Comparison of ENCODE assay signal across 13 cellular contexts in genomic region chr2:98502556-98503335, GRCh38. TPM values are rescaled to one million over a fixed set of nuclear protein-coding genes. Genes with fewer than 3 reads are reported as not detected.
DNase-seq lines count a peak whose midpoint lies in the region; ATAC-seq and TF ChIP-seq lines count a peak whose summit lies in the region.
"Had no signal": no experiment of that assay in that cellular context is flagged by ENCODE, and none has a peak within 500 bp of the region (broad histone marks: within the 10 kb centered on the region; RNA-seq: fewer than 3 reads in every experiment).

No MANE protein-coding gene starts in this region.

- no peak overlapping the region for H3K4me3 Mint-ChIP-seq in activated T-cell treated with anti-CD3 and anti-CD28 coated beads, Interleukin-2, amount 50 U/mL, for 72 hours
- H3K4me3 Mint-ChIP-seq in WTC11, result no peak overlapping the region

- H3K4me1 Mint-ChIP-seq in activated T-cell treated with anti-CD3 and anti-CD28 coated beads, Interleukin-2, amount 50 U/mL, for 72 hours (ENCODE audit: low read depth), result peaks cover 64% of the 10 kb centered on the region
- H3K4me1 Mint-ChIP-seq in WTC11, result peaks cover 22% of the 10 kb centered on the region

- CTCF ChIA-PET in WTC11 (lab: Charles Lee), result interaction anchor here (0.9 kb wide), 2 partner anchors 15 to 66 kb away, joined by 3 to 7 read pairs; no protein-coding TSS in a partner anchor

- TF ChIP-seq CTCF in astrocyte of the cerebellum (IDR thresholded peaks at IDR 0.05; ENCODE audit: low read depth, low read length, missing control alignments), result no peak
- no peak for TF ChIP-seq CTCF in thoracic aorta (IDR thresholded peaks at IDR 0.05)
- TF ChIP-seq CTCF in WTC11 (IDR thresholded peaks at IDR 0.05), result no peak

- ATAC-seq in activated T-cell treated with anti-CD3 and anti-CD28 coated beads, Interleukin-2, amount 50 U/mL, for 72 hours (replicated peaks in 1 of 2), result no peak
- ATAC-seq in thoracic aorta (ENCODE audit: insufficient number of reproducible peaks, low FRiP score, low read depth), result peak; percentile 26
- no peak for ATAC-seq in WTC11
- no peak for ATAC-seq in GM21619 (IDR thresholded peaks at IDR 0.05; ENCODE audit: unreplicated experiment)

- no peaks in the 10 kb centered on the region for H3K9me3 Mint-ChIP-seq in activated T-cell treated with anti-CD3 and anti-CD28 coated beads, Interleukin-2, amount 50 U/mL, for 72 hours
- peaks cover 8% of the 10 kb centered on the region for H3K9me3 Mint-ChIP-seq in WTC11

- no peaks in the 10 kb centered on the region for H3K9me3 ChIP-seq in thoracic aorta

- no peaks in the 10 kb centered on the region for H3K36me3 ChIP-seq in thoracic aorta

- H3K27me3 ChIP-seq in thoracic aorta (replicated peaks; ENCODE audit: insufficient read depth), result no peaks in the 10 kb centered on the region

- DNase-seq in activated T-cell treated with anti-CD3 and anti-CD28 coated beads, Interleukin-2, amount 50 U/mL, for 72 hours, result no peak
- DNase-seq in activated T-cell treated with anti-CD3 and anti-CD28 coated beads, Interleukin-2, amount 50 U/mL, for 48 hours, result no peak
- DNase-seq in astrocyte of the cerebellum (ENCODE audit: low read depth) (peak; percentile 50), islet precursor cell (peak; percentile 55), thoracic aorta (ENCODE audit: low spot score) (no peak), WTC11 (ENCODE audit: low spot score) (no peak)
- DNase-seq in stimulated activated CD4-positive, alpha-beta T cell treated with anti-CD3 and anti-CD28 coated beads, Interleukin-4, amount 100 ng/mL, for 4 hours, result no peak
- DNase-seq: AML-193; H7; NCI-H2081; SHP77 treated with DMSO at 0.1 percent for 48 hours; stimulated activated naive CD4-positive, alpha-beta T cell had no signal

- no peak overlapping the region for H3K4me3 ChIP-seq in astrocyte of the cerebellum (ENCODE audit: low read depth, low read length)
- no peak overlapping the region for H3K4me3 ChIP-seq in thoracic aorta

- in situ Hi-C loops in astrocyte of the cerebellum (cut with HindIII; ENCODE audit: low sequenced_read_pairs), result no loop called here

- POLR2A ChIA-PET in WTC11 (lab: Charles Lee), result no interaction called here

- peaks cover 0 to 11% of the 10 kb centered on the region in 2 donors for H3K36me3 Mint-ChIP-seq in activated T-cell treated with anti-CD3 and anti-CD28 coated beads, Interleukin-2, amount 50 U/mL, for 72 hours (ENCODE audit: insufficient read depth in 2 of 2)
- H3K36me3 Mint-ChIP-seq in WTC11, result peaks cover 11% of the 10 kb centered on the region

- peak overlapping the region; percentile 27 for H3K27ac Mint-ChIP-seq in activated T-cell treated with anti-CD3 and anti-CD28 coated beads, Interleukin-2, amount 50 U/mL, for 72 hours
- no peak overlapping the region for H3K27ac Mint-ChIP-seq in WTC11

- H3K27me3 Mint-ChIP-seq in activated T-cell treated with anti-CD3 and anti-CD28 coated beads, Interleukin-2, amount 50 U/mL, for 72 hours (ENCODE audit: low read depth), result no peaks in the 10 kb centered on the region
- H3K27me3 Mint-ChIP-seq in WTC11 (ENCODE audit: low read depth), result no peaks in the 10 kb centered on the region

- H3K27ac ChIP-seq in thoracic aorta, result peak overlapping the region; percentile 26 to 39

- peaks cover 17 to 69% of the 10 kb centered on the region in 2 donors for H3K4me1 ChIP-seq in thoracic aorta (ENCODE audit: control insufficient read depth in 1 of 2, low read depth in 2 of 2)

TF ChIP-seq in WTC11, 78 proteins besides CTCF, POLR2A, EP300 and RAD21:
- TF ChIP-seq E2F1 (CRISPR knock-in tag; IDR thresholded peaks at IDR 0.05), result no peak
- TF ChIP-seq FOXP4 (CRISPR knock-in tag; IDR thresholded peaks at IDR 0.05), result no peak
- TF ChIP-seq, protein P1, sequence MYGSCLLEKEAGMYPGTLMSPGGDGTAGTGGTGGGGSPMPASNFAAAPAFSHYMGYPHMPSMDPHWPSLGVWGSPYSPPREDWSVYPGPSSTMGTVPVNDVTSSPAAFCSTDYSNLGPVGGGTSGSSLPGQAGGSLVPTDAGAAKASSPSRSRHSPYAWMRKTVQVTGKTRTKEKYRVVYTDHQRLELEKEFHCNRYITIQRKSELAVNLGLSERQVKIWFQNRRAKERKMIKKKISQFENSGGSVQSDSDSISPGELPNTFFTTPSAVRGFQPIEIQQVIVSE (CRISPR knock-in tag; IDR thresholded peaks at IDR 0.05; ENCODE audit: borderline replicate concordance), result no peak

RNA-seq across cellular contexts. Expression of gene INPP4A, which starts 58.1 kb away (rescaled TPM):
- total RNA-seq in activated T-cell treated with anti-CD3 and anti-CD28 coated beads, Interleukin-2, amount 50 U/mL, for 72 hours, result 10 to 100 TPM; 51.6 to 55.1 TPM
- total RNA-seq in thoracic aorta (10 to 100 TPM; 29.4 to 40.6 TPM), WTC11 (2021) (31.7 to 38.3 TPM (median 33.4 TPM) in 3 replicates)

Comparison
In these comparisons a context has a peak if more than half of its experiments do, and no peak if none do; other contexts are left out.
1. DNase-seq: peak in astrocyte of the cerebellum (single experiment) and islet precursor cell (single experiment); none in activated T-cell treated with anti-CD3 and anti-CD28 coated beads, Interleukin-2, amount 50 U/mL, for 72 hours (0 of 2), activated T-cell treated with anti-CD3 and anti-CD28 coated beads, Interleukin-2, amount 50 U/mL, for 48 hours (0 of 2), thoracic aorta (single experiment), stimulated activated CD4-positive, alpha-beta T cell treated with anti-CD3 and anti-CD28 coated beads, Interleukin-4, amount 100 ng/mL, for 4 hours (0 of 2) and WTC11 (single experiment).